Comparison of ENCODE assay signal across 8 cellular contexts in the genomic region with DNA sequence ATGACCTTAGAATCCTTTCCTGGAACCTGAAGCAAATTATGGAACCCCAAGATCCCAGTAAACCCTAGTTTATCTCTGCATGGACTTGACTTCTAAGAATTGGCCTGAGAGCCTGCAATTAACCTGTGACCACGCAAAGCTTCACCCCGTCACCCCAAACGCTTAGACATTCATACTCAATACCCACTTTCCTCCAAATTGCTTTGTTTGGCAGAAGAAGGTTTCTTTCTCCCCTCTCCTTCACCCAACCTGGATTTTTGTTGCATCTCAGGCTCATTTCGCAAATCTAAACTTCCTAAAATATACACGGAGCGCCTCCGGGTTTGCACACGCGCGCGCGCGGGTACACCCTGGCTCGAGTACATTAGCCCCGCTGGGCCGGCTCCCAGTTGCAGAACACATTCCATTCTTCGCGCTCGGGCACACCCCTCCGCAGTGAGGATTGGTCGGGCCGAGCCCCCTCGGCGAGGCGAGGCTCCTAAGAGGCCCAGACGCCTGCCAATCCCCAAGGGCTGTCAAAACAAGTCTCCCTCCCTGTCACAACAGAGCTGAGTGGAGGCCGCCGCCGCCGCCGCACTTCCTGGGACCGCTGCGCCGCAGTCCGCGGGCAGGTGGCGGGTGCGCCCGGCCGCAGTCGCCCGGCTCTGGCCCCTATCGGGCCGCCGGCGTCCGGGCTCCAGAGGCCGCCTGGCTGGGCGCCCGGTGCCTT. TPM values are rescaled to one million over a fixed set of nuclear protein-coding genes. Genes with fewer than 3 reads are reported as not detected.
A peak's percentile ranks its signal among the peaks of the same experiment; 100 is the strongest.
DNase-seq lines count a peak whose midpoint lies in the region; ATAC-seq and TF ChIP-seq lines count a peak whose summit lies in the region.

Gene PLCL1 (plus strand): TSS at position 545 of the 709 bp plus-strand sequence.

- peak within 1 kb of the TSS; percentile 68 for H3K4me3 ChIP-seq in HUES48 (ENCODE audit: low read depth, low read length)
- H3K4me3 ChIP-seq in OCI-LY7 (ENCODE audit: low read depth, low read length, poor library complexity, severe bottlenecking), result peak within 1 kb of the TSS; percentile 66
- H3K4me3 ChIP-seq in epithelial cell of esophagus (ENCODE audit: low read length), result peak within 1 kb of the TSS; percentile 50
- peak within 1 kb of the TSS; percentile 52 for H3K4me3 ChIP-seq in mononuclear cell (ENCODE audit: low read length)

- no peaks in the 10 kb centered on the region for H4K20me1 ChIP-seq in OCI-LY7 (ENCODE audit: insufficient read depth, low read length)

- intact Hi-C loops in OCI-LY7 (cut with micrococcal nuclease; ENCODE audit: unreplicated experiment), result loop anchor here (1.0 to 5.0 kb wide), 2 partner anchors 248 to 323 kb away; no protein-coding TSS in a partner anchor

- H3K27me3 ChIP-seq in HUES48 (ENCODE audit: control insufficient read depth, insufficient read depth, low read length), result peaks cover 46% of the 10 kb centered on the region
- H3K27me3 ChIP-seq in mononuclear cell (ENCODE audit: insufficient read depth, low read length), result peaks cover 40% of the 10 kb centered on the region

- no peaks in the 10 kb centered on the region for H3K79me2 ChIP-seq in OCI-LY7 (ENCODE audit: insufficient read depth, low read depth, low read length)

- CTCF ChIA-PET in OCI-LY7 (lab: Charles Lee; ENCODE audit: unreplicated experiment), result no interaction called here

- no TSS peak for BruUV-seq in OCI-LY7 (replicated peaks; lab: Mats Ljungman, UMichigan)

- H3K36me3 ChIP-seq in HUES48 (ENCODE audit: control insufficient read depth, insufficient read depth, low read length) (no peaks in the 10 kb centered on the region), OCI-LY7 (ENCODE audit: insufficient read depth, low read length) (no peaks in the 10 kb centered on the region)

- H3K4me2 ChIP-seq in OCI-LY7 (ENCODE audit: low read length), result peak within 1 kb of the TSS; percentile 78

- POLR2A ChIA-PET in OCI-LY7 (lab: Charles Lee), result no interaction called here

- no peaks in the 10 kb centered on the region for H3K4me1 ChIP-seq in HUES48 (ENCODE audit: control insufficient read depth, insufficient read depth, low read length)
- peaks cover 4% of the 10 kb centered on the region for H3K4me1 ChIP-seq in OCI-LY7 (ENCODE audit: insufficient read depth, low read length, poor library complexity, severe bottlenecking)
- H3K4me1 ChIP-seq in mononuclear cell (ENCODE audit: insufficient read depth, low read length), result peaks cover 22% of the 10 kb centered on the region

- H3K9ac ChIP-seq in HUES48 (ENCODE audit: low read depth, low read length), result no peak within 1 kb of the TSS

- no peak for TF ChIP-seq CTCF in OCI-LY7 (conservative IDR thresholded peaks at IDR 0.05; ENCODE audit: low read length)
- no peak for TF ChIP-seq CTCF in epithelial cell of esophagus (IDR thresholded peaks at IDR 0.05; ENCODE audit: insufficient read depth, low read depth, low read length, missing control alignments)

- no peaks in the 10 kb centered on the region for H3K9me2 ChIP-seq in OCI-LY7 (ENCODE audit: insufficient read depth, low read length)

- H3K27ac ChIP-seq in HUES48 (ENCODE audit: low read depth, low read length) (no peak within 1 kb of the TSS), OCI-LY7 (ENCODE audit: low read depth, low read length, poor library complexity, severe bottlenecking) (no peak within 1 kb of the TSS)

- DNase-seq in COR-L47 (lab: John Stamatoyannopoulos, UW), result peak; percentile 91
- peak; percentile 89 for DNase-seq in OCI-LY7 (ENCODE audit: low spot score)
- DNase-seq in activated T-cell treated with anti-CD3 and anti-CD28 coated beads for 48 hours (ENCODE audit: low read depth), result peak; percentile 86
- peak; percentile 93 for DNase-seq in epithelial cell of esophagus (ENCODE audit: low read depth)
- DNase-seq in stimulated activated CD8-positive, alpha-beta memory T cell treated with anti-CD3 and anti-CD28 coated beads, Interleukin-2, amount 100 ng/mL, for 1 hour (ENCODE audit: low read depth in 2 of 2), result peak; percentile 63 to 81

- peak within 1 kb of the TSS; percentile 59 for H2AFZ ChIP-seq in OCI-LY7 (ENCODE audit: low read length)

- H3K9me3 ChIP-seq in HUES48 (ENCODE audit: control insufficient read depth, insufficient read depth, low read length) (no peaks in the 10 kb centered on the region), OCI-LY7 (ENCODE audit: low read length) (no peaks in the 10 kb centered on the region), mononuclear cell (ENCODE audit: low read depth, low read length) (no peaks in the 10 kb centered on the region)

- peak; percentile 99 for ATAC-seq in GM21447 (IDR thresholded peaks at IDR 0.05; ENCODE audit: unreplicated experiment)

RNA-seq across cellular contexts. Expression of gene PLCL1, which starts in this region (rescaled TPM):
- total RNA-seq in OCI-LY7 (2014; rRNA removed; shearing (Covaris generic)), result 0.03 and 0.08 TPM in 2 replicates
- not detected in 2 replicates for total RNA-seq in OCI-LY7 (2022)
- 23.4 TPM for total RNA-seq in mononuclear cell

Comparison
In these comparisons a context has a peak if more than half of its experiments do, and no peak if none do; other contexts are left out.
1. RNA of gene PLCL1 (total RNA-seq): 23.4 TPM in mononuclear cell (single experiment); 0.03 to 0.08 TPM in OCI-LY7; every median in the first group is over 10 times any median in the second.
2. Peak in DNase-seq, H3K4me3 ChIP-seq and H3K4me2 ChIP-seq in OCI-LY7; RNA of the gene not detected or under 1 TPM.
3. Peak in every context shown above with its lines, with median percentiles within 50 percentile points of each other: DNase-seq and H3K4me3 ChIP-seq.